Comparison of ENCODE assay signal across 1 cellular context in genomic region chrX:48468247-48468671, GRCh38.
TF ChIP-seq lines count a peak whose summit lies in the region.

No MANE protein-coding gene starts in this region.

TF ChIP-seq in IMR-90, 13 proteins besides CTCF, POLR2A, EP300 and RAD21 (continued from another document):
- TF ChIP-seq ELK1 (IDR thresholded peaks at IDR 0.05; ENCODE audit: borderline replicate concordance, low read depth, low read length), result no peak
